ENCODE assay signal across 16 cellular contexts in the genomic region with DNA sequence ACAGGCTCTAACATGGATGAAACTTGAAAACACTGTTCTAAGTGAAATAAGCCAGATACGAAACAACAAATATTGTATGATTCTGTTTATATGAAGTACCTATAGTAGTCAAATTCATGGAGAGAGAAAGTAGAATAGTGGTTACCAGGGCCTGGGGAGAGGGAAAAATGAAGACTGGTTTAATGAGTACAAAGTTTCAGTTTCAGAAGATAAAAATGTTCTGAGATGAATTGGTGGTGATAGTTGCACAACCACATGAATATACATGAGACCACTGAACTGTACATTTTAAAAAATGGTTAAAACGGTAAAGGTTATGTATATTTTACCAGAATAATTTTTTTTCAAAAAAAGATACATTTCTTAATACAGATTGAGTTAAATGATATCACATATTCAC.
A peak's percentile ranks its signal among the peaks of the same experiment; 100 is the strongest.
DNase-seq lines count a peak whose midpoint lies in the region; ATAC-seq and TF ChIP-seq lines count a peak whose summit lies in the region.
"Had no signal": no experiment of that assay in that cellular context is flagged by ENCODE, and none has a peak within 500 bp of the region (broad histone marks: within the 10 kb centered on the region; RNA-seq: fewer than 3 reads in every experiment).

No MANE protein-coding gene starts in this region.

- POLR2A ChIA-PET in WTC11 (lab: Charles Lee) = interaction anchor here (0.7 kb wide), 1 partner anchor 122 kb away, joined by 3 read pairs; no protein-coding TSS in a partner anchor

- 0 out of 2 replicates have a peak, but pooled peaks cover 4% of the 10 kb centered on the region for H3K4me1 Mint-ChIP-seq in WTC11
- H3K4me1 Mint-ChIP-seq: GM23338 had no signal

- H3K27ac Mint-ChIP-seq in WTC11 = no peak overlapping the region
- H3K27ac Mint-ChIP-seq: activated CD8-positive, alpha-beta T cell treated with anti-CD3 and anti-CD28 coated beads for 36 hours; activated naive CD4-positive, alpha-beta T cell treated with anti-CD3 and anti-CD28 coated beads, Interleukin-2, amount 50 U/mL, for 72 hours; GM23338 had no signal

- peak; percentile 94 for ATAC-seq in GM18858 (IDR thresholded peaks at IDR 0.05; ENCODE audit: unreplicated experiment)
- peak; percentile 84 for ATAC-seq in GM21390 (IDR thresholded peaks at IDR 0.05; ENCODE audit: unreplicated experiment)
- peak; percentile 96 for ATAC-seq in HG02981 (IDR thresholded peaks at IDR 0.05; ENCODE audit: unreplicated experiment)
- ATAC-seq in WTC11 = no peak
- ATAC-seq: activated CD8-positive, alpha-beta T cell treated with anti-CD3 and anti-CD28 coated beads for 36 hours; GM23338; sciatic nerve; upper lobe of right lung had no signal

- H3K27me3 Mint-ChIP-seq in WTC11 (ENCODE audit: low read depth) = no peaks in the 10 kb centered on the region
- H3K27me3 Mint-ChIP-seq: activated CD8-positive, alpha-beta T cell treated with anti-CD3 and anti-CD28 coated beads for 36 hours had no signal

- DNase-seq in NAMALWA (ENCODE audit: low spot score) (peak; percentile 18), NCI-H1694 (lab: John Stamatoyannopoulos, UW) (no peak), NCI-H345 (lab: John Stamatoyannopoulos, UW) (no peak), NCI-H2196 (lab: John Stamatoyannopoulos, UW; ENCODE audit: unreplicated experiment) (no peak), WTC11 (ENCODE audit: low spot score) (no peak)
- DNase-seq: activated CD8-positive, alpha-beta T cell treated with anti-CD3 and anti-CD28 coated beads for 36 hours; GF-D8; NCI-H187; NK-92 treated with Interleukin-12 subunit alpha and Interleukin-12 subunit beta, amount 100 ng/mL, for 24 hours; upper lobe of right lung had no signal

- no peaks in the 10 kb centered on the region for H3K36me3 Mint-ChIP-seq in WTC11
- H3K36me3 Mint-ChIP-seq: activated naive CD4-positive, alpha-beta T cell treated with anti-CD3 and anti-CD28 coated beads, Interleukin-2, amount 50 U/mL, for 72 hours had no signal

- CTCF ChIA-PET in WTC11 (lab: Charles Lee) = no interaction called here

- H3K4me3 Mint-ChIP-seq in WTC11 = no peak overlapping the region
- H3K4me3 Mint-ChIP-seq: activated CD8-positive, alpha-beta T cell treated with anti-CD3 and anti-CD28 coated beads for 36 hours; GM23338 had no signal

- H3K9me3 Mint-ChIP-seq in WTC11 = no peaks in the 10 kb centered on the region
- H3K9me3 Mint-ChIP-seq: activated CD8-positive, alpha-beta T cell treated with anti-CD3 and anti-CD28 coated beads for 36 hours; activated naive CD4-positive, alpha-beta T cell treated with anti-CD3 and anti-CD28 coated beads, Interleukin-2, amount 50 U/mL, for 72 hours; GM23338 had no signal

- TF ChIP-seq CTCF in WTC11 (IDR thresholded peaks at IDR 0.05) = no peak

TF ChIP-seq in WTC11, 78 proteins besides CTCF, POLR2A, EP300 and RAD21:
- no peak for TF ChIP-seq SMAD4 (CRISPR knock-in tag; IDR thresholded peaks at IDR 0.05)
- TF ChIP-seq SMAD3 (CRISPR knock-in tag; IDR thresholded peaks at IDR 0.05; ENCODE audit: borderline replicate concordance) = no peak
- TF ChIP-seq, protein P1, sequence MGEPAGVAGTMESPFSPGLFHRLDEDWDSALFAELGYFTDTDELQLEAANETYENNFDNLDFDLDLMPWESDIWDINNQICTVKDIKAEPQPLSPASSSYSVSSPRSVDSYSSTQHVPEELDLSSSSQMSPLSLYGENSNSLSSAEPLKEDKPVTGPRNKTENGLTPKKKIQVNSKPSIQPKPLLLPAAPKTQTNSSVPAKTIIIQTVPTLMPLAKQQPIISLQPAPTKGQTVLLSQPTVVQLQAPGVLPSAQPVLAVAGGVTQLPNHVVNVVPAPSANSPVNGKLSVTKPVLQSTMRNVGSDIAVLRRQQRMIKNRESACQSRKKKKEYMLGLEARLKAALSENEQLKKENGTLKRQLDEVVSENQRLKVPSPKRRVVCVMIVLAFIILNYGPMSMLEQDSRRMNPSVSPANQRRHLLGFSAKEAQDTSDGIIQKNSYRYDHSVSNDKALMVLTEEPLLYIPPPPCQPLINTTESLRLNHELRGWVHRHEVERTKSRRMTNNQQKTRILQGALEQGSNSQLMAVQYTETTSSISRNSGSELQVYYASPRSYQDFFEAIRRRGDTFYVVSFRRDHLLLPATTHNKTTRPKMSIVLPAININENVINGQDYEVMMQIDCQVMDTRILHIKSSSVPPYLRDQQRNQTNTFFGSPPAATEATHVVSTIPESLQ (CRISPR knock-in tag; IDR thresholded peaks at IDR 0.05) = no peak
- TF ChIP-seq NR2C2 (CRISPR knock-in tag; IDR thresholded peaks at IDR 0.05) = no peak
- no peak for TF ChIP-seq ZNF423 (CRISPR knock-in tag; IDR thresholded peaks at IDR 0.05)
- no peak for TF ChIP-seq NFATC4 (CRISPR knock-in tag; IDR thresholded peaks at IDR 0.05)
- TF ChIP-seq, protein P2, sequence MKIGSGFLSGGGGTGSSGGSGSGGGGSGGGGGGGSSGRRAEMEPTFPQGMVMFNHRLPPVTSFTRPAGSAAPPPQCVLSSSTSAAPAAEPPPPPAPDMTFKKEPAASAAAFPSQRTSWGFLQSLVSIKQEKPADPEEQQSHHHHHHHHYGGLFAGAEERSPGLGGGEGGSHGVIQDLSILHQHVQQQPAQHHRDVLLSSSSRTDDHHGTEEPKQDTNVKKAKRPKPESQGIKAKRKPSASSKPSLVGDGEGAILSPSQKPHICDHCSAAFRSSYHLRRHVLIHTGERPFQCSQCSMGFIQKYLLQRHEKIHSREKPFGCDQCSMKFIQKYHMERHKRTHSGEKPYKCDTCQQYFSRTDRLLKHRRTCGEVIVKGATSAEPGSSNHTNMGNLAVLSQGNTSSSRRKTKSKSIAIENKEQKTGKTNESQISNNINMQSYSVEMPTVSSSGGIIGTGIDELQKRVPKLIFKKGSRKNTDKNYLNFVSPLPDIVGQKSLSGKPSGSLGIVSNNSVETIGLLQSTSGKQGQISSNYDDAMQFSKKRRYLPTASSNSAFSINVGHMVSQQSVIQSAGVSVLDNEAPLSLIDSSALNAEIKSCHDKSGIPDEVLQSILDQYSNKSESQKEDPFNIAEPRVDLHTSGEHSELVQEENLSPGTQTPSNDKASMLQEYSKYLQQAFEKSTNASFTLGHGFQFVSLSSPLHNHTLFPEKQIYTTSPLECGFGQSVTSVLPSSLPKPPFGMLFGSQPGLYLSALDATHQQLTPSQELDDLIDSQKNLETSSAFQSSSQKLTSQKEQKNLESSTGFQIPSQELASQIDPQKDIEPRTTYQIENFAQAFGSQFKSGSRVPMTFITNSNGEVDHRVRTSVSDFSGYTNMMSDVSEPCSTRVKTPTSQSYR (CRISPR knock-in tag; IDR thresholded peaks at IDR 0.05) = no peak
- no peak for TF ChIP-seq ZNF317 (CRISPR knock-in tag; IDR thresholded peaks at IDR 0.05; ENCODE audit: borderline replicate concordance, low read depth)
- TF ChIP-seq MLX (CRISPR knock-in tag; IDR thresholded peaks at IDR 0.05) = no peak
